1 cellular context compared by ENCODE assay signal in the genomic region with DNA sequence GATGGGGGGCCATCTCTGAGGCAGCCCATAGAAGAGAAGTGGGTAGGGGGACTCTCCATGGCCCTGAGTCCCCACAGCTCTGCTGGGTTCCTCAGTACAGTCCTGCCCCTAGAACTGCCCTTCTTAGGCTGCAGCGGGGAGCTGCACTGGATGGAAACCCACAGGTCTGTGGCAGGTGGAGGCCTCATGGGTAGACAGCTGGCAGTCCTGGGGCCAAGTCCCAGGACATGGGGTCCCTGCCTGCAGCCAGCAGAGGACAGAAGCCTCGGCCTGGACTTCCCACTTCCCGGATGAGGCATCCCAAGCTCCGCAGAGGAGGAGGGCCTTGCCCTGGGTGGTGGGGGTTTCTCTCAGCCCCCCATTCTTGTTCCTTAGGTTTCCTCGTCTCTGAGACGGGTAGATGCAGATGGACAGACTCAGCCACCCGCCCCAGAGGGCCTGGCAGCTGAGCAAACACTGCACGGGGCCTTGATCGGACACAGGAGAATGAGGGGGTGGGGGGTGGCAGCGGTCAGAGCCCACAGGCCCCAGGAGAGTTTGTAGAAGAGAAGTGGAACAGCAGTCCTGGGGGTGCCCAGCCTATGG.
TF ChIP-seq lines count a peak whose summit lies in the region.

No MANE protein-coding gene starts in this region.

TF ChIP-seq in H1, 55 proteins besides CTCF, POLR2A, EP300 and RAD21:
- TF ChIP-seq CBX8 (IDR thresholded peaks at IDR 0.05; ENCODE audit: borderline replicate concordance, low read depth, low read length), result no peak
- TF ChIP-seq, protein P1, sequence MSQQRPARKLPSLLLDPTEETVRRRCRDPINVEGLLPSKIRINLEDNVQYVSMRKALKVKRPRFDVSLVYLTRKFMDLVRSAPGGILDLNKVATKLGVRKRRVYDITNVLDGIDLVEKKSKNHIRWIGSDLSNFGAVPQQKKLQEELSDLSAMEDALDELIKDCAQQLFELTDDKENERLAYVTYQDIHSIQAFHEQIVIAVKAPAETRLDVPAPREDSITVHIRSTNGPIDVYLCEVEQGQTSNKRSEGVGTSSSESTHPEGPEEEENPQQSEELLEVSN (IDR thresholded peaks at IDR 0.05), result no peak
- TF ChIP-seq SAP30 (IDR thresholded peaks at IDR 0.05; ENCODE audit: insufficient read depth, insufficient replicate concordance, low read length), result no peak
- TF ChIP-seq CHD2 (IDR thresholded peaks at IDR 0.05; ENCODE audit: low read length), result no peak
- TF ChIP-seq BCL11A (IDR thresholded peaks at IDR 0.05; ENCODE audit: low read depth in 2 of 2, low read length in 2 of 2), result no peak
- no peak for TF ChIP-seq ATF2 (IDR thresholded peaks at IDR 0.05; ENCODE audit: low read length)
- TF ChIP-seq TAF1 (IDR thresholded peaks at IDR 0.05; ENCODE audit: low read depth, low read length), result no peak
- TF ChIP-seq SUZ12 (IDR thresholded peaks at IDR 0.05; ENCODE audit: low read length), result no peak
- no peak for TF ChIP-seq TEAD4 (IDR thresholded peaks at IDR 0.05; ENCODE audit: low read depth, low read length)
- no peak for TF ChIP-seq PHF8 (conservative IDR thresholded peaks at IDR 0.05; ENCODE audit: low read depth, low read length)
- no peak for TF ChIP-seq CHD1 (IDR thresholded peaks at IDR 0.05; ENCODE audit: low read depth, low read length)
- TF ChIP-seq NANOG (IDR thresholded peaks at IDR 0.05; ENCODE audit: insufficient read depth, low read depth, low read length, poor library complexity, severe bottlenecking), result no peak
- no peak for TF ChIP-seq HDAC6 (IDR thresholded peaks at IDR 0.05; ENCODE audit: low read depth, low read length)
- no peak for TF ChIP-seq JUND (IDR thresholded peaks at IDR 0.05; ENCODE audit: low read length)
- no peak for TF ChIP-seq RBBP5 (IDR thresholded peaks at IDR 0.05; ENCODE audit: borderline replicate concordance, low read depth, low read length)
- no peak for TF ChIP-seq JUN (IDR thresholded peaks at IDR 0.05; ENCODE audit: low read depth, low read length)
